Comparison of ENCODE assay signal across 12 cellular contexts in the genomic region with DNA sequence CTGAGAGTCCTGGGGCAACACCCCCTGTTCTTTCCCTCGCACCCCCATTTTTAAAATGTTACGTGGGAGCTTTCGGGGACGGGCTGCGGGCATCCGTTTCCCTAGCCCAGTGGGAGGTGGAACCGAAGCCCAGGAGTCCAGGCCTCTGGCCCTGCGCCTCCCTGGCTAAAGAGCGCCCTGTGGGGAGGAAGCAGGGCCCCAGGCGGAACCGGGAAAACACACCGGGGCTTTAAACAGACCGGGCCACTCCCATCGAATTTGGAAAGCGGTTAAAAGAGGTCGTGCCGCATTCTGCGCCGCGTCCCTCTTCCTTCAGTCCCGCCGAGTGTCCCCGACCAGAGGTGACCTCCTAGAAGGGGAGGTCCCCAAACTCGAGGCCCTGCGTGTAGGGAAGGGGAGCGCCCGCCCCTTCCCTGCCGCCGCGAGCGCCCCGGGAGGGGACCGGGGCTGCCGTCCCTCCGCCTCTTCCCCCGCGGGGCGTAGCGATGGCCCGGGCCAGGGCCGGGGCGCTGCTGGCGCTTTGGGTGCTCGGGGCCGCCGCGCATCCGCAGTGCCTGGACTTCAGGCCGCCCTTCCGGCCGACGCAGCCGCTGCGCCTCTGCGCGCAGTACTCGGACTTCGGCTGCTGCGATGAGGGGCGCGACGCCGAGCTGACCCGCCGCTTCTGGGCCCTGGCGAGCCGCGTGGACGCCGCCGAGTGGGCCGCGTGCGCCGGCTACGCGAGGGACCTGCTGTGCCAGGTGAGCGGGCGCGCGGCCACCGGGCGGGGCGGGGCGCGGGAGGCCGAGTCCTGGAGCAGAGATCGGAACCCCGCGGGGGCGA. TPM values are rescaled to one million over a fixed set of nuclear protein-coding genes. Genes with fewer than 3 reads are reported as not detected.
DNase-seq lines count a peak whose midpoint lies in the region; ATAC-seq and TF ChIP-seq lines count a peak whose summit lies in the region.
"Had no signal": no experiment of that assay in that cellular context is flagged by ENCODE, and none has a peak within 500 bp of the region (broad histone marks: within the 10 kb centered on the region; RNA-seq: fewer than 3 reads in every experiment).

Gene HHIPL1 (plus strand): TSS at position 407 of the 822 bp plus-strand sequence. CDS start 79 bp downstream, at position 486.

- no peak within 1 kb of the TSS for H3K4me3 Mint-ChIP-seq in MCF 10A (ENCODE audit: unreplicated experiment)

- DNase-seq in breast epithelium (ENCODE audit: low spot score in 2 of 2) (no peak), MCF 10A (ENCODE audit: unreplicated experiment) (no peak), esophagus squamous epithelium (lab: John Stamatoyannopoulos, UW) (no peak), vagina (ENCODE audit: extremely low spot score in 2 of 2) (no peak), NCI-H1436 treated with DMSO at 0.1 percent for 48 hours (lab: John Stamatoyannopoulos, UW) (no peak)
- DNase-seq in activated CD8-positive, alpha-beta memory T cell treated with anti-CD3 and anti-CD28 coated beads, Interleukin-2, amount 50 U/mL, for 4 hours, result no peak
- DNase-seq: activated T-cell treated with anti-CD3 and anti-CD28 coated beads, Interleukin-2, amount 50 U/mL, for 48 hours; NCI-H510A; posterior cingulate gyrus had no signal

- H3K27me3 Mint-ChIP-seq in MCF 10A (ENCODE audit: insufficient read depth, unreplicated experiment), result no peaks in the 10 kb centered on the region

- TF ChIP-seq POLR2A in breast epithelium (IDR thresholded peaks at IDR 0.05), result no peak
- no peak for TF ChIP-seq POLR2A in esophagus squamous epithelium (IDR thresholded peaks at IDR 0.05)
- TF ChIP-seq POLR2A in vagina (IDR thresholded peaks at IDR 0.05), result no peak

- H3K36me3 Mint-ChIP-seq in MCF 10A (ENCODE audit: insufficient read depth, unreplicated experiment), result peaks cover 6% of the 10 kb centered on the region

- TF ChIP-seq CTCF in breast epithelium (IDR thresholded peaks at IDR 0.05) (no peak), MCF 10A (IDR thresholded peaks at IDR 0.05; ENCODE audit: unreplicated experiment) (no peak), esophagus squamous epithelium (IDR thresholded peaks at IDR 0.05) (no peak), vagina (IDR thresholded peaks at IDR 0.05) (no peak)

- no peaks in the 10 kb centered on the region for H3K9me3 Mint-ChIP-seq in MCF 10A (ENCODE audit: unreplicated experiment)

- no peak within 1 kb of the TSS for H3K27ac Mint-ChIP-seq in MCF 10A (ENCODE audit: low read depth, unreplicated experiment)

- no TSS peak for BruUV-seq in MCF 10A (replicated peaks; lab: Mats Ljungman, UMichigan)

- H3K27ac ChIP-seq in breast epithelium, result peak within 1 kb of the TSS in 1 of 2 donors; percentile 69
- H3K27ac ChIP-seq in esophagus squamous epithelium, result peak within 1 kb of the TSS in 1 of 4 donors; percentile 55
- no peak within 1 kb of the TSS for H3K27ac ChIP-seq in mucosa of rectum (ENCODE audit: low read depth in 2 of 2, low read length in 2 of 2)
- peak within 1 kb of the TSS; percentile 4 for H3K27ac ChIP-seq in vagina

- intact Hi-C loops in breast epithelium (cut with DNase I; ENCODE audit: low total_unique reads), result no loop called here
- intact Hi-C loops in MCF 10A (cut with micrococcal nuclease), result no loop called here
- intact Hi-C loops in esophagus squamous epithelium (cut with DNase I), result no loop called here
- intact Hi-C loops in vagina (cut with DNase I), result no loop called here

- H3K4me1 ChIP-seq in breast epithelium (peaks cover 0 to 4% of the 10 kb centered on the region in 2 donors), esophagus squamous epithelium (peaks cover 0 to 20% (median 0%) of the 10 kb centered on the region in 3 donors), mucosa of rectum (ENCODE audit: control insufficient read depth in 2 of 2, insufficient read depth in 2 of 2, low read length in 2 of 2) (no peaks in the 10 kb centered on the region), vagina (peaks cover 14% of the 10 kb centered on the region)

- no peaks in the 10 kb centered on the region for H3K27me3 ChIP-seq in breast epithelium
- H3K27me3 ChIP-seq in esophagus squamous epithelium, result peaks cover 0 to 40% (median 0%) of the 10 kb centered on the region in 4 donors
- H3K27me3 ChIP-seq in mucosa of rectum (ENCODE audit: control insufficient read depth in 2 of 2, insufficient read depth in 2 of 2, low read length in 2 of 2), result peaks cover 12 to 18% of the 10 kb centered on the region in 2 donors
- H3K27me3 ChIP-seq in vagina, result no peaks in the 10 kb centered on the region

- CTCF ChIA-PET in MCF 10A (lab: Yijun Ruan, JAX), result interaction anchor here (0.6 kb wide), 1 partner anchor 10 kb away, joined by 3 read pairs; no protein-coding TSS in a partner anchor

- peaks cover 8% of the 10 kb centered on the region for H3K4me1 Mint-ChIP-seq in MCF 10A (ENCODE audit: insufficient read depth, unreplicated experiment)

- H3K9me3 ChIP-seq in breast epithelium (no peaks in the 10 kb centered on the region), esophagus squamous epithelium (no peaks in the 10 kb centered on the region), mucosa of rectum (ENCODE audit: control insufficient read depth in 2 of 2, low read length in 2 of 2) (no peaks in the 10 kb centered on the region), vagina (no peaks in the 10 kb centered on the region)

- H3K9ac ChIP-seq in mucosa of rectum (ENCODE audit: low read depth in 1 of 2, low read length in 2 of 2), result peak within 1 kb of the TSS in 1 of 2 donors; percentile 56

- H3K36me3 ChIP-seq in breast epithelium, result no peaks in the 10 kb centered on the region
- no peaks in the 10 kb centered on the region for H3K36me3 ChIP-seq in esophagus squamous epithelium
- H3K36me3 ChIP-seq in mucosa of rectum (ENCODE audit: control insufficient read depth in 2 of 2, insufficient read depth in 2 of 2, low read length in 2 of 2), result no peaks in the 10 kb centered on the region
- H3K36me3 ChIP-seq in vagina, result no peaks in the 10 kb centered on the region

- no peak for ATAC-seq in HG03571 (IDR thresholded peaks at IDR 0.05; ENCODE audit: unreplicated experiment)
- ATAC-seq: HCT116 had no signal

- 14 to 33% methylated on average over 3 to 15 of the region's 91 CpGs for WGBS in esophagus squamous epithelium, 2 donors

- H3K4me3 ChIP-seq in breast epithelium (peak within 1 kb of the TSS; percentile 41 to 86 (median 55)), esophagus squamous epithelium (peak within 1 kb of the TSS; percentile 33 to 71 (median 46)), mucosa of rectum (ENCODE audit: low read length in 2 of 2) (peak within 1 kb of the TSS; percentile 37 to 50), vagina (peak within 1 kb of the TSS; percentile 48 to 56)

- POLR2A ChIA-PET in MCF 10A (lab: Yijun Ruan, JAX), result interaction anchor here (0.6 kb wide), 1 partner anchor 117 kb away, joined by 3 read pairs; no protein-coding TSS in a partner anchor

RNA-seq across cellular contexts. Expression of gene HHIPL1, which starts in this region (rescaled TPM):
- total RNA-seq in breast epithelium (1 to 10 TPM; 1.3 to 4.6 (median 2.3) TPM), MCF 10A (2022) (0.10 TPM in 1 of 2 replicates, not detected in the other), esophagus squamous epithelium (1 to 10 TPM in 1 of 4 donors, under 1 TPM in 2, not detected in 1; 0.22 to 1.3 (median 0.59) TPM), vagina (5.9 TPM)
